8 cellular contexts compared by ENCODE assay signal in genomic region chr17:35731932-35732805, GRCh38. TPM values are rescaled to one million over a fixed set of nuclear protein-coding genes. Genes with fewer than 3 reads are reported as not detected.
DNase-seq lines count a peak whose midpoint lies in the region; ATAC-seq, FAIRE-seq and TF ChIP-seq lines count a peak whose summit lies in the region.

No MANE protein-coding gene starts in this region.

- DNase-seq in GM10266 (ENCODE audit: extremely low spot score) (peak; percentile 40), left cardiac atrium (no peak), sciatic nerve (ENCODE audit: low spot score) (no peak), D721Med (ENCODE audit: insufficient read length, low spot score) (no peak), COLO668 (lab: John Stamatoyannopoulos, UW; ENCODE audit: unreplicated experiment) (no peak)
- no peak for DNase-seq in stimulated activated CD4-positive, alpha-beta T cell treated with anti-CD3 and anti-CD28 coated beads, Interleukin-12 subunit alpha, Interleukin-12 subunit beta, amount 100 ng/mL, for 4 hours

- FAIRE-seq in D721Med (lab: Jason Lieb, UNC), result no peak

- intact Hi-C loops in left cardiac atrium (cut with DNase I), result no loop called here
- intact Hi-C loops in sciatic nerve (cut with DNase I), result no loop called here

- peak overlapping the region; percentile 58 for H3K4me3 ChIP-seq in WI38 (ENCODE audit: low read depth, low read length)

- ATAC-seq in left cardiac atrium (peak; percentile 46 to 53), sciatic nerve (peak; percentile 39), GM18519 (IDR thresholded peaks at IDR 0.05; ENCODE audit: low FRiP score, unreplicated experiment) (no peak)

- TF ChIP-seq CTCF in GM10266 (IDR thresholded peaks at IDR 0.05; ENCODE audit: control insufficient read depth, insufficient read depth, low read depth, missing control alignments), result no peak
- no peak for TF ChIP-seq CTCF in WI38 (IDR thresholded peaks at IDR 0.05; ENCODE audit: low read depth, low read length)
- no peak for TF ChIP-seq CTCF in D721Med (IDR thresholded peaks at IDR 0.05; ENCODE audit: insufficient read depth, missing control alignments)

RNA-seq across cellular contexts. Expression of gene RASL10B, which starts 0.7 kb away (rescaled TPM):
- total RNA-seq in left cardiac atrium (10 to 100 TPM; 23.9 to 24.7 TPM), sciatic nerve (5.4 TPM)

RNA-seq across cellular contexts. Expression of gene GAS2L2, which starts 20.9 kb away (rescaled TPM):
- total RNA-seq in left cardiac atrium (1 to 10 TPM in 1 of 2 donors, under 1 TPM in 1; 0.47 to 1.1 TPM), sciatic nerve (0.13 TPM)

RNA-seq across cellular contexts. Expression of gene C17orf50, which starts 28.5 kb away (rescaled TPM):
- total RNA-seq in left cardiac atrium (not detected), sciatic nerve (not detected)
